In genomic region chr1:211287218-211287617, GRCh38 we compare ENCODE assay signal across 16 cellular contexts.
"Had no signal": no experiment of that assay in that cellular context is flagged by ENCODE, and none has a peak within 500 bp of the region (broad histone marks: within the 10 kb centered on the region; RNA-seq: fewer than 3 reads in every experiment).

No MANE protein-coding gene starts in this region.

- H3K9me3 Mint-ChIP-seq: activated naive CD4-positive, alpha-beta T cell treated with anti-CD3 and anti-CD28 coated beads, Interleukin-2, amount 50 U/mL, for 24 hours; brain; natural killer cell treated with Interleukin-12 subunit alpha and Interleukin-12 subunit beta and Interleukin-15 and Interleukin-18, amount 100 ng/mL, for 72 hours; T-helper 1 cell treated with Interleukin-12 subunit alpha and Interleukin-12 subunit beta and Interleukin-4 antibody, amounts not matched to agents 30 μg/mL and 1 μg/mL, for 36 hours had no signal

- H3K4me3 ChIP-seq: esophagus squamous epithelium, mucosa of descending colon, skin epidermis, stomach had no signal

- DNase-seq: activated CD4-positive, alpha-beta T cell treated with anti-CD3 and anti-CD28 coated beads, Interleukin-2, amount 50 U/mL, for 4 hours; activated CD4-positive, CD25-positive, alpha-beta regulatory T cell; activated effector memory CD4-positive, alpha-beta T cell treated with Interleukin-2 at 50 U/mL for 16 hours; activated T-cell treated with anti-CD3 and anti-CD28 coated beads, Interleukin-2, amount 50 U/mL, for 1 hour; amniotic stem cell; cerebellar nuclear complex; esophagus squamous epithelium; foreskin keratinocyte; head of caudate nucleus; mucosa of descending colon; stomach had no signal

- H3K4me3 Mint-ChIP-seq: activated naive CD4-positive, alpha-beta T cell treated with anti-CD3 and anti-CD28 coated beads, Interleukin-2, amount 50 U/mL, for 24 hours; brain; natural killer cell treated with Interleukin-12 subunit alpha and Interleukin-12 subunit beta and Interleukin-15 and Interleukin-18, amount 100 ng/mL, for 72 hours; T-helper 1 cell treated with Interleukin-12 subunit alpha and Interleukin-12 subunit beta and Interleukin-4 antibody, amounts not matched to agents 30 μg/mL and 1 μg/mL, for 36 hours had no signal

- H3K4me1 Mint-ChIP-seq: brain had no signal

- ATAC-seq: foreskin keratinocyte; mucosa of descending colon; natural killer cell treated with Interleukin-12 subunit alpha and Interleukin-12 subunit beta and Interleukin-15 and Interleukin-18, amount 100 ng/mL, for 72 hours had no signal

- H3K4me1 ChIP-seq: esophagus squamous epithelium, foreskin keratinocyte, stomach had no signal

- H3K27me3 Mint-ChIP-seq: activated naive CD4-positive, alpha-beta T cell treated with anti-CD3 and anti-CD28 coated beads, Interleukin-2, amount 50 U/mL, for 24 hours; brain; natural killer cell treated with Interleukin-12 subunit alpha and Interleukin-12 subunit beta and Interleukin-15 and Interleukin-18, amount 100 ng/mL, for 72 hours had no signal

- H3K27me3 ChIP-seq: esophagus squamous epithelium, foreskin keratinocyte, stomach had no signal

- H3K27ac Mint-ChIP-seq: activated naive CD4-positive, alpha-beta T cell treated with anti-CD3 and anti-CD28 coated beads, Interleukin-2, amount 50 U/mL, for 24 hours; natural killer cell treated with Interleukin-12 subunit alpha and Interleukin-12 subunit beta and Interleukin-15 and Interleukin-18, amount 100 ng/mL, for 72 hours; T-helper 1 cell treated with Interleukin-12 subunit alpha and Interleukin-12 subunit beta and Interleukin-4 antibody, amounts not matched to agents 30 μg/mL and 1 μg/mL, for 36 hours had no signal

- H3K27ac ChIP-seq: esophagus squamous epithelium, foreskin keratinocyte, skin epidermis, stomach had no signal

- H3K9me3 ChIP-seq: esophagus squamous epithelium, mucosa of descending colon, stomach had no signal
